In the genomic region with DNA sequence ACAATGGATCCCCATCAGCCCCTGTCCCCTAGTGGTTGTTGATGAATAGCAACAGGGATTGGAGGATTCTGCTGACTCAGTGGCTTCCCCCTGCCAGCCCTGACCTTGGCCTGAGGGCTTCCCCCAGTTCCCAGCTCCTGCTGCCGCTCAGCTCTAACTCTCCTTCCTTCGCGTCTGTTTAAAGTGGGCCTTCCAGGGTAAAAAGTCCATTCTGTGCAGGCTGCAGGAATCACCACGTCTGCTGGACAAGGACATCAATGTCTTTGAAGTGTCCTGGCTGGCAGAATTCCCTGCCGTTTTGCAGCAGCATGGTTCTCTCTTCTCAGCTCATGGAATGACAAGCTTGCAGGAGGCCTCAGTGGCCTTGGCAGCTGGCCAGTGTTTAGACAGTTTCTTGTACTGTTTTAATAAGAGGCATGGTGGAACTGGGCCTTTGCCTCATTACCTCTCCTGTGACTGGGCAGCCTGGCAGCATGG, we compare ENCODE assay signal across 12 cellular contexts.
DNase-seq lines count a peak whose midpoint lies in the region; TF ChIP-seq lines count a peak whose summit lies in the region.
"Had no signal": no experiment of that assay in that cellular context is flagged by ENCODE, and none has a peak within 500 bp of the region (broad histone marks: within the 10 kb centered on the region; RNA-seq: fewer than 3 reads in every experiment).

No MANE protein-coding gene starts in this region.

- TF ChIP-seq CTCF in cardiac muscle cell (IDR thresholded peaks at IDR 0.05; ENCODE audit: low read depth, low read length) (peak; percentile 27), testis (IDR thresholded peaks at IDR 0.05) (peak in 2 of 3 experiments; percentile 14 to 25)

- H3K36me3 ChIP-seq in SJCRH30 (no peaks in the 10 kb centered on the region), cardiac muscle cell (no peaks in the 10 kb centered on the region), testis (ENCODE audit: low read depth, missing control alignments) (no peaks in the 10 kb centered on the region)
- H3K36me3 ChIP-seq: neutrophil had no signal

- H3K27me3 ChIP-seq in SJCRH30 = no peaks in the 10 kb centered on the region
- no peaks in the 10 kb centered on the region for H3K27me3 ChIP-seq in cardiac muscle cell
- H3K27me3 ChIP-seq in testis = no peaks in the 10 kb centered on the region
- H3K27me3 ChIP-seq: neutrophil had no signal

- peaks cover 6% of the 10 kb centered on the region for H3K36me3 Mint-ChIP-seq in activated CD4-positive, alpha-beta T cell treated with anti-CD3 and anti-CD28 coated beads, Interleukin-2, amount 10 ng/mL, durations not matched to agents 7 days and 5 days (ENCODE audit: low read depth)

- peak; percentile 14 for DNase-seq in NCI-H2196 (lab: John Stamatoyannopoulos, UW; ENCODE audit: unreplicated experiment)
- no peak for DNase-seq in NCI-H2196 treated with DMSO at 0.1 percent for 48 hours (lab: John Stamatoyannopoulos, UW; ENCODE audit: unreplicated experiment)
- peak; percentile 48 to 55 for DNase-seq in SJCRH30
- DNase-seq in cardiac muscle cell (ENCODE audit: low read depth in 1 of 2, low spot score in 1 of 2) = peak; percentile 19 to 88
- peak; percentile 79 for DNase-seq in testis
- DNase-seq in SIG-M5 (lab: John Stamatoyannopoulos, UW) = no peak
- no peak for DNase-seq in activated naive CD4-positive, alpha-beta T cell treated with Interleukin-2 at 50 U/mL for 16 hours
- no peak for DNase-seq in activated CD4-positive, alpha-beta T cell treated with anti-CD3 and anti-CD28 coated beads, Interleukin-2, amount 10 ng/mL, durations not matched to agents 7 days and 5 days
- DNase-seq: activated CD4-positive, alpha-beta T cell treated with anti-CD3 and anti-CD28 coated beads, Interleukin-2, amount 50 U/mL, for 48 hours; effector memory CD4-positive, alpha-beta T cell; stimulated activated naive CD8-positive, alpha-beta T cell treated with anti-CD3 and anti-CD28 coated beads, Interleukin-15, Interleukin-2, amounts not matched to agents 100 U/mL and 50 U/mL, for 24 hours had no signal

- H3K4me3 ChIP-seq in SJCRH30 = no peak overlapping the region
- H3K4me3 ChIP-seq in cardiac muscle cell = no peak overlapping the region
- H3K4me3 ChIP-seq in testis = no peak overlapping the region

- 16 to 66% methylated on average over 5 of the region's 5 CpGs for WGBS in testis, 2 donors

- H3K4me1 Mint-ChIP-seq in activated CD4-positive, alpha-beta T cell treated with anti-CD3 and anti-CD28 coated beads, Interleukin-2, amount 10 ng/mL, durations not matched to agents 7 days and 5 days = peaks cover 11% of the 10 kb centered on the region

- H3K9me3 ChIP-seq in SJCRH30 (replicated peaks) (no peaks in the 10 kb centered on the region), cardiac muscle cell (ENCODE audit: low read depth) (no peaks in the 10 kb centered on the region), testis (no peaks in the 10 kb centered on the region)
- H3K9me3 ChIP-seq: neutrophil had no signal

- H3K27ac ChIP-seq in SJCRH30 = no peak overlapping the region
- H3K27ac ChIP-seq in cardiac muscle cell = peak overlapping the region; percentile 41
- no peak overlapping the region for H3K27ac ChIP-seq in testis
- H3K27ac ChIP-seq: neutrophil had no signal

- intact Hi-C loops in testis (cut with DNase I; ENCODE audit: low total_unique reads) = no loop called here

- H3K27ac Mint-ChIP-seq in activated CD4-positive, alpha-beta T cell treated with anti-CD3 and anti-CD28 coated beads, Interleukin-2, amount 10 ng/mL, durations not matched to agents 7 days and 5 days = no peak overlapping the region

- no peaks in the 10 kb centered on the region for H3K27me3 Mint-ChIP-seq in activated CD4-positive, alpha-beta T cell treated with anti-CD3 and anti-CD28 coated beads, Interleukin-2, amount 10 ng/mL, durations not matched to agents 7 days and 5 days

- H3K4me3 Mint-ChIP-seq in activated CD4-positive, alpha-beta T cell treated with anti-CD3 and anti-CD28 coated beads, Interleukin-2, amount 10 ng/mL, durations not matched to agents 7 days and 5 days = no peak overlapping the region

- POLR2A ChIA-PET in activated CD4-positive, alpha-beta T cell treated with anti-CD3 and anti-CD28 coated beads, Interleukin-2, amount 10 ng/mL, durations not matched to agents 7 days and 5 days (lab: Charles Lee) = no interaction called here

- peaks cover 3% of the 10 kb centered on the region for H3K9me3 Mint-ChIP-seq in activated CD4-positive, alpha-beta T cell treated with anti-CD3 and anti-CD28 coated beads, Interleukin-2, amount 10 ng/mL, durations not matched to agents 7 days and 5 days

- H3K4me1 ChIP-seq in SJCRH30 = no peaks in the 10 kb centered on the region; the same call in 1 of the 2 replicates
- peaks cover 12% of the 10 kb centered on the region for H3K4me1 ChIP-seq in cardiac muscle cell (ENCODE audit: low read depth)
- H3K4me1 ChIP-seq in testis = peaks cover 11% of the 10 kb centered on the region

- CTCF ChIA-PET in activated CD4-positive, alpha-beta T cell treated with anti-CD3 and anti-CD28 coated beads, Interleukin-2, amount 10 ng/mL, durations not matched to agents 7 days and 5 days (lab: Charles Lee) = interaction anchor here (0.6 kb wide), 1 partner anchor 1573 kb away, joined by 3 read pairs; no protein-coding TSS in a partner anchor

- no peak for TF ChIP-seq POLR2A in testis (IDR thresholded peaks at IDR 0.05)

Comparison
In these comparisons a context has a peak if more than half of its experiments do, and no peak if none do; other contexts are left out.
1. DNase-seq: peak in NCI-H2196 (single experiment), SJCRH30 (2 of 2), cardiac muscle cell (2 of 2) and testis (single experiment); none in NCI-H2196 treated with DMSO at 0.1 percent for 48 hours (single experiment), SIG-M5 (single experiment), activated naive CD4-positive, alpha-beta T cell treated with Interleukin-2 at 50 U/mL for 16 hours (single experiment) and activated CD4-positive, alpha-beta T cell treated with anti-CD3 and anti-CD28 coated beads, Interleukin-2, amount 10 ng/mL, durations not matched to agents 7 days and 5 days (single experiment).